In genomic region chr10:66513504-66513903, GRCh38 we compare ENCODE assay signal across 1 cellular context.
TF ChIP-seq lines count a peak whose summit lies in the region.

No MANE protein-coding gene starts in this region.

TF ChIP-seq in H1, 55 proteins besides CTCF, POLR2A, EP300 and RAD21:
- TF ChIP-seq CHD1 (IDR thresholded peaks at IDR 0.05; ENCODE audit: low read depth, low read length) = no peak
- no peak for TF ChIP-seq TEAD4 (IDR thresholded peaks at IDR 0.05; ENCODE audit: low read depth, low read length)
- TF ChIP-seq POU5F1 (IDR thresholded peaks at IDR 0.05; ENCODE audit: low read depth, low read length) = no peak
- no peak for TF ChIP-seq CTBP2 (IDR thresholded peaks at IDR 0.05; ENCODE audit: borderline replicate concordance, insufficient read depth, insufficient read length, low read length)
- TF ChIP-seq RFX5 (IDR thresholded peaks at IDR 0.05; ENCODE audit: borderline replicate concordance, low read depth, low read length) = no peak
- TF ChIP-seq SP2 (IDR thresholded peaks at IDR 0.05; ENCODE audit: low read length) = no peak
- TF ChIP-seq TCF12 (IDR thresholded peaks at IDR 0.05; ENCODE audit: low read depth, low read length) = no peak
TF ChIP-seq in H1: peak in this region for 0.
